In genomic region chr1:161605762-161606540, GRCh38 we compare ENCODE assay signal across 12 cellular contexts. TPM values are rescaled to one million over a fixed set of nuclear protein-coding genes. Genes with fewer than 3 reads are reported as not detected.
DNase-seq lines count a peak whose midpoint lies in the region; ATAC-seq and TF ChIP-seq lines count a peak whose summit lies in the region.
"Not testable (repeated sequence)": the region's sequence is repeated elsewhere in the genome, so short reads cannot be mapped to it uniquely, and the experiment has no call there.
"Had no signal": no experiment of that assay in that cellular context is flagged by ENCODE, and none has a peak within 500 bp of the region (broad histone marks: within the 10 kb centered on the region; RNA-seq: fewer than 3 reads in every experiment).

No MANE protein-coding gene starts in this region.

- not testable (repeated sequence) for H3K4me1 Mint-ChIP-seq in activated CD4-positive, alpha-beta T cell treated with anti-CD3 and anti-CD28 coated beads for 36 hours; natural killer cell; stimulated activated naive CD8-positive, alpha-beta T cell treated with anti-CD3 and anti-CD28 coated beads, Interleukin-15, amount 100 ng/mL, for 72 hours

- DNase-seq in AG09309 (ENCODE audit: low read depth); iPS DF 6.9 (ENCODE audit: low read depth, low spot score); natural killer cell; stimulated activated naive CD8-positive, alpha-beta T cell treated with anti-CD3 and anti-CD28 coated beads, Interleukin-15, amount 100 ng/mL, for 72 hours: not testable (repeated sequence)
- DNase-seq in H7 = peak; percentile 63
- DNase-seq in activated CD4-positive, alpha-beta T cell treated with anti-CD3 and anti-CD28 coated beads for 36 hours = peak; percentile 27
- DNase-seq in astrocyte of the hippocampus (ENCODE audit: low read depth, low spot score) = peak; percentile 68
- peak; percentile 27 for DNase-seq in fibroblast of gingiva (ENCODE audit: low read depth)

- no CpG with 5 or more reads among the region's 78 CpGs for WGBS in iPS DF 6.9 (ENCODE audit: insufficient coverage, insufficient read length)

- H3K27me3 Mint-ChIP-seq in activated CD4-positive, alpha-beta T cell treated with anti-CD3 and anti-CD28 coated beads for 36 hours = peaks cover 28% of the 10 kb centered on the region
- not testable (repeated sequence) for H3K27me3 Mint-ChIP-seq in natural killer cell (ENCODE audit: low read depth in 2 of 2)
- peaks cover 48% of the 10 kb centered on the region for H3K27me3 Mint-ChIP-seq in stimulated activated naive CD8-positive, alpha-beta T cell treated with anti-CD3 and anti-CD28 coated beads, Interleukin-15, amount 100 ng/mL, for 72 hours

- not testable (repeated sequence) for H3K36me3 ChIP-seq in H7 (replicated peaks; ENCODE audit: control insufficient read depth, insufficient read depth, low read length); iPS DF 6.9 (ENCODE audit: control insufficient read depth, insufficient read depth, low read length)

- not testable (repeated sequence) for H3K4me3 Mint-ChIP-seq in activated CD4-positive, alpha-beta T cell treated with anti-CD3 and anti-CD28 coated beads for 36 hours; natural killer cell
- H3K4me3 Mint-ChIP-seq in stimulated activated naive CD8-positive, alpha-beta T cell treated with anti-CD3 and anti-CD28 coated beads, Interleukin-15, amount 100 ng/mL, for 72 hours = peak overlapping the region; percentile 21 to 24

- H3K9me3 ChIP-seq in iPS DF 6.9 (ENCODE audit: control insufficient read depth, insufficient read depth, low read length) = not testable (repeated sequence)

- not testable (repeated sequence) for H3K27me3 ChIP-seq in H7 (ENCODE audit: control insufficient read depth, insufficient read depth, low read length); iPS DF 6.9 (ENCODE audit: control insufficient read depth, insufficient read depth, low read length)

- H3K4me3 ChIP-seq in AG09309 (ENCODE audit: control insufficient read depth, low read depth, low read length) (peak overlapping the region; percentile 23), H7 (ENCODE audit: insufficient read depth, low read depth, low read length) (peak overlapping the region; percentile 16; the same call in 1 of the 2 replicates), iPS DF 6.9 (ENCODE audit: low read length) (peak overlapping the region; percentile 23; the same call in 1 of the 2 replicates)

- intact Hi-C loops in activated CD4-positive, alpha-beta T cell treated with anti-CD3 and anti-CD28 coated beads for 36 hours (cut with DNase I, micrococcal nuclease); natural killer cell (cut with micrococcal nuclease): not testable (repeated sequence)

- H3K9me3 Mint-ChIP-seq in activated CD4-positive, alpha-beta T cell treated with anti-CD3 and anti-CD28 coated beads for 36 hours (ENCODE audit: low read depth); natural killer cell; stimulated activated naive CD8-positive, alpha-beta T cell treated with anti-CD3 and anti-CD28 coated beads, Interleukin-15, amount 100 ng/mL, for 72 hours: not testable (repeated sequence)

- H3K4me1 ChIP-seq in iPS DF 6.9 (ENCODE audit: control insufficient read depth, insufficient read depth, low read length) = not testable (repeated sequence)

- CTCF ChIA-PET in activated CD4-positive, alpha-beta T cell treated with anti-CD3 and anti-CD28 coated beads for 36 hours (lab: Charles Lee) = not testable (repeated sequence)

- POLR2A ChIA-PET in activated CD4-positive, alpha-beta T cell treated with anti-CD3 and anti-CD28 coated beads for 36 hours (lab: Charles Lee) = not testable (repeated sequence)

- H3K36me3 Mint-ChIP-seq in activated CD4-positive, alpha-beta T cell treated with anti-CD3 and anti-CD28 coated beads for 36 hours (ENCODE audit: low read depth); natural killer cell: not testable (repeated sequence)

- not testable (repeated sequence) for H3K27ac Mint-ChIP-seq in activated CD4-positive, alpha-beta T cell treated with anti-CD3 and anti-CD28 coated beads for 36 hours; natural killer cell; stimulated activated naive CD8-positive, alpha-beta T cell treated with anti-CD3 and anti-CD28 coated beads, Interleukin-15, amount 100 ng/mL, for 72 hours

- peak; percentile 47 for ATAC-seq in activated CD4-positive, alpha-beta T cell treated with anti-CD3 and anti-CD28 coated beads for 36 hours
- ATAC-seq in natural killer cell = peak; percentile 48 to 78 (median 77)
- peak; percentile 66 for ATAC-seq in stimulated activated naive CD8-positive, alpha-beta T cell treated with anti-CD3 and anti-CD28 coated beads, Interleukin-15, amount 100 ng/mL, for 72 hours

- TF ChIP-seq CTCF in AG09309 (IDR thresholded peaks at IDR 0.05; ENCODE audit: control insufficient read depth, insufficient read depth, low read depth, low read length, missing control alignments); natural killer cell (IDR thresholded peaks at IDR 0.05): not testable (repeated sequence)

- not testable (repeated sequence) for H3K27ac ChIP-seq in iPS DF 6.9 (ENCODE audit: low read length)

RNA-seq across cellular contexts. Expression of gene FCGR3B, which starts 25.0 kb away (rescaled TPM):
- total RNA-seq in H7 (2014; rRNA removed; shearing (Covaris generic)) = not detected in 2 replicates
- total RNA-seq in activated CD4-positive, alpha-beta T cell treated with anti-CD3 and anti-CD28 coated beads for 36 hours = not detected
- total RNA-seq in natural killer cell = 10 to 100 TPM; 12.8 to 29.6 (median 18.2) TPM
- total RNA-seq: activated CD8-positive, alpha-beta memory T cell treated with anti-CD3 and anti-CD28 coated beads for 36 hours; Daoy; HepG2; myocyte had no signal

RNA-seq across cellular contexts. Expression of gene FCGR3A, which starts 56.3 kb away (rescaled TPM):
- not detected in 2 replicates for total RNA-seq in H7 (2014; rRNA removed; shearing (Covaris generic))
- total RNA-seq in activated CD4-positive, alpha-beta T cell treated with anti-CD3 and anti-CD28 coated beads for 36 hours = not detected
- total RNA-seq in natural killer cell = 100 to 1,000 TPM; 557 to 892 (median 848) TPM
- total RNA-seq: activated CD8-positive, alpha-beta memory T cell treated with anti-CD3 and anti-CD28 coated beads for 36 hours; Daoy; HepG2; myocyte had no signal

RNA-seq across cellular contexts. Expression of gene FCGR2B, which starts 57.0 kb away (rescaled TPM):
- total RNA-seq in H7 (2014; rRNA removed; shearing (Covaris generic)) = not detected in 2 replicates
- not detected for total RNA-seq in activated CD4-positive, alpha-beta T cell treated with anti-CD3 and anti-CD28 coated beads for 36 hours
- 10 to 100 TPM; 12.6 to 76.9 (median 17.0) TPM for total RNA-seq in natural killer cell
- total RNA-seq: activated CD8-positive, alpha-beta memory T cell treated with anti-CD3 and anti-CD28 coated beads for 36 hours; Daoy; HepG2; myocyte had no signal

Comparison
In these comparisons a context has a peak if more than half of its experiments do, and no peak if none do; other contexts are left out.
1. RNA of gene FCGR3B, which starts 25.0 kb away (total RNA-seq): 12.8 to 29.6 TPM in natural killer cell; not detected in H7 and not detected in activated CD4-positive, alpha-beta T cell treated with anti-CD3 and anti-CD28 coated beads for 36 hours; every median in the first group is over 10 times any median in the second.
2. RNA of gene FCGR3A, which starts 56.3 kb away (total RNA-seq): 557 to 892 TPM in natural killer cell; not detected in H7 and not detected in activated CD4-positive, alpha-beta T cell treated with anti-CD3 and anti-CD28 coated beads for 36 hours; every median in the first group is over 100 times any median in the second.
3. RNA of gene FCGR2B, which starts 57.0 kb away (total RNA-seq): 12.6 to 76.9 TPM in natural killer cell; not detected in H7 and not detected in activated CD4-positive, alpha-beta T cell treated with anti-CD3 and anti-CD28 coated beads for 36 hours; every median in the first group is over 10 times any median in the second.
4. Peak in every context shown above with its lines, with median percentiles within 50 percentile points of each other: H3K4me3 ChIP-seq and ATAC-seq.